10 cellular contexts compared by ENCODE assay signal in genomic region chr13:49858183-49858856, GRCh38.
DNase-seq lines count a peak whose midpoint lies in the region; ATAC-seq and TF ChIP-seq lines count a peak whose summit lies in the region.
"Had no signal": no experiment of that assay in that cellular context is flagged by ENCODE, and none has a peak within 500 bp of the region (broad histone marks: within the 10 kb centered on the region; RNA-seq: fewer than 3 reads in every experiment).

No MANE protein-coding gene starts in this region.

- no peak for TF ChIP-seq POLR2A in transverse colon (IDR thresholded peaks at IDR 0.05)

- H3K4me1 ChIP-seq in adipocyte (ENCODE audit: control insufficient read depth, insufficient read depth, low read length) (peaks cover 26% of the 10 kb centered on the region), transverse colon (peaks cover 0 to 11% (median 4%) of the 10 kb centered on the region in 4 donors)
- H3K4me1 ChIP-seq: parathyroid adenoma had no signal

- WGBS in transverse colon (ENCODE audit: low coverage in 1 of 2), 2 donors, result 45 to 55% methylated on average over 1 to 3 of the region's 3 CpGs

- DNase-seq in HPDE6-E6E7 (ENCODE audit: extremely low spot score) (peak; percentile 31), adipocyte (ENCODE audit: low read depth) (peak; percentile 93), kidney glomerular epithelial cell (lab: John Stamatoyannopoulos, UW) (peak; percentile 85), transverse colon (peak; percentile 10), NCI-H1694 (lab: John Stamatoyannopoulos, UW) (no peak)
- DNase-seq: activated B cell treated with CpG ODN at 0.5 μM for 24 hours, NCI-H2227 treated with DMSO at 0.1 percent for 48 hours had no signal

- ATAC-seq in GM18873 (IDR thresholded peaks at IDR 0.05; ENCODE audit: low FRiP score, unreplicated experiment), result no peak
- no peak for ATAC-seq in GM21390 (IDR thresholded peaks at IDR 0.05; ENCODE audit: unreplicated experiment)

- in situ Hi-C loops in transverse colon (cut with MboI; ENCODE audit: low pct_ligation_motif_present in 1 of 4, low pct_unique_long_range_greater_than_20kb in 1 of 4, low sequenced_read_pairs in 3 of 4), result no loop called here

- H3K36me3 ChIP-seq in adipocyte (ENCODE audit: control insufficient read depth, insufficient read depth, low read length, severe bottlenecking) (no peaks in the 10 kb centered on the region), transverse colon (no peaks in the 10 kb centered on the region)

- peak; percentile 25 for TF ChIP-seq EP300 in transverse colon (IDR thresholded peaks at IDR 0.05; ENCODE audit: low read depth)

- intact Hi-C loops in transverse colon (cut with DNase I; ENCODE audit: low total_unique reads), result loop anchor here (5.0 kb wide), 1 partner anchor 1761 kb away; the partner anchor contains the start of gene MED4

- TF ChIP-seq CTCF in transverse colon (IDR thresholded peaks at IDR 0.05), result no peak

- H3K4me3 ChIP-seq in adipocyte (ENCODE audit: low read length) (no peak overlapping the region), transverse colon (no peak overlapping the region)

- peak overlapping the region; percentile 57 to 74 (median 60) for H3K27ac ChIP-seq in transverse colon
- H3K27ac ChIP-seq: parathyroid adenoma had no signal

- H3K9me3 ChIP-seq in adipocyte (ENCODE audit: control insufficient read depth, low read length) (peaks cover 6% of the 10 kb centered on the region), transverse colon (peaks cover 9 to 13% of the 10 kb centered on the region in 2 donors)

- peak overlapping the region; percentile 57 for H3K9ac ChIP-seq in adipocyte (ENCODE audit: low read length)
- H3K9ac ChIP-seq: parathyroid adenoma had no signal

- H3K27me3 ChIP-seq in adipocyte (replicated peaks; ENCODE audit: control insufficient read depth, insufficient read depth, low read length) (no peaks in the 10 kb centered on the region), transverse colon (no peaks in the 10 kb centered on the region)
